Comparison of ENCODE assay signal across 1 cellular context in genomic region chr2:3217646-3218045, GRCh38.
TF ChIP-seq lines count a peak whose summit lies in the region.

No MANE protein-coding gene starts in this region.

TF ChIP-seq in H1, 55 proteins besides CTCF, POLR2A, EP300 and RAD21 (continued from another document):
- TF ChIP-seq CREB1 (IDR thresholded peaks at IDR 0.05) (no peak), SP1 (IDR thresholded peaks at IDR 0.05; ENCODE audit: low read depth, low read length) (no peak), SP2 (IDR thresholded peaks at IDR 0.05; ENCODE audit: low read length) (no peak)
